ENCODE assay signal across 8 cellular contexts in the genomic region with DNA sequence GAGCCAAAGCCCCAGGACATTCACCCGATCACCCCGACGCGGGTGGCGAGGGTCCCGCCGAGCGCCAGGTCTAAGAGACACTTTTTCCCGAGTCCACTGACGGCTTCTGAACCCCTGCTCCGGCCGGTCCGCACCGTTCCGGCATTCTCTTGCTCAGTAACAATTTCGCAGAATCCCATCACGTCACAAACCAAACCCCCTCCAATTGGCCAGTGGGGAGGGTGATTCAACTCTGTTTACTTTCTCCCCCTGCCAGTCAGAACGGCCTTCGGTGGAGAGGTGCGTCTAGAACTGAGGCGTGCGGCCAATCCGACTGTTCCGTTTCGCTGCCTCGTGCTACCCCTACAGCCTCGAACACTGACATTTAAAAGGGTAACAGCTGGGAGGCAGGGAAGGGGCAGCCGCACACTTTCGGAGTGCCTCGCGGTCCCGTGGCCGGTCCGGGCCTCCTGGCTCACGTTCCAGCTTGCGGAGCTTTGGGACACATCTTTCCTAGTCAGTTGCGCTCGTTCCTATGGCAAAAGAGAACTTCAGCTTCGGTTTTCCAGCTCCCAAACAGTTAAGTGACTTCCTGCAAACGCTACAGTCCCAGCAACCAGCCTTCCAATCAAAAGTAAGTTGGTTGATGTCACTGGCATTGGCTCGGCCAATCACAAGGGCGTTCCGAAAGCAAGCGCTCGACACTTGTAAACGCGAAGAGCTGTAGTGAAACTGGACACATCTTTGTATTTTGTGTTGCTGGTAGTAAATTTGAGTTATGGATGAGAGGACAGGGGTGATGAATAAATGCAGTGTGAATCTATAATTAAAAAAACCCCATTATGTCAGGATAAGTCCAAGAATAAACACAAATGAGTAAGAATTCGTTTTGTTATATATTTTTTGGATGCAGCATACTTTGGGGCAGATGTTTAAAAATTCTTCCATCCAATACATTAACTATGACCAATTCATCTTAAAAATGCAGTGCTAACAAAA. TPM values are rescaled to one million over a fixed set of nuclear protein-coding genes. Genes with fewer than 3 reads are reported as not detected.
DNase-seq lines count a peak whose midpoint lies in the region; ATAC-seq, FAIRE-seq and TF ChIP-seq lines count a peak whose summit lies in the region.

A gene (minus strand): TSS at position 860 of the 978 bp plus-strand sequence. CDS start 1,294 bp downstream, outside the sequence.

- CTCF ChIA-PET in GM10248 (lab: Yijun Ruan, JAX) = interaction anchor here (1.2 to 1.4 kb wide), 2 partner anchors 15 to 188 kb away, joined by 3 to 4 read pairs; no protein-coding TSS in a partner anchor

- intact Hi-C loops in Right ventricle myocardium inferior (cut with DNase I) (no loop called here), pancreas (cut with DNase I) (no loop called here), thyroid gland (cut with DNase I) (loop anchor here (10.0 kb wide), 1 partner anchor 191 kb away; no protein-coding TSS in a partner anchor)

- H3K27ac ChIP-seq in pancreas = peak within 1 kb of the TSS; percentile 99 to 100 (median 100)
- peak within 1 kb of the TSS; percentile 100 for H3K27ac ChIP-seq in thyroid gland

- H3K4me1 ChIP-seq in pancreas = peaks cover 7 to 34% (median 30%) of the 10 kb centered on the region in 3 donors
- peaks cover 49% of the 10 kb centered on the region in 2 donors for H3K4me1 ChIP-seq in thyroid gland

- POLR2A ChIA-PET in GM10248 (lab: Yijun Ruan, JAX) = no interaction called here

- H3K27me3 ChIP-seq in pancreas (no peaks in the 10 kb centered on the region), thyroid gland (no peaks in the 10 kb centered on the region)

- H3K4me1 Mint-ChIP-seq in activated naive CD8-positive, alpha-beta T cell treated with anti-CD3 and anti-CD28 coated beads, Interleukin-2, amount 50 U/mL, for 24 hours = peaks cover 59% of the 10 kb centered on the region

- TF ChIP-seq POLR2A in thyroid gland (IDR thresholded peaks at IDR 0.05) = peak; percentile 74 to 94

- DNase-seq in GM10248 (ENCODE audit: extremely low spot score) (peak; percentile 86), NCI-H1092 treated with DMSO at 0.1 percent for 48 hours (lab: John Stamatoyannopoulos, UW) (peak; percentile 89), T follicular helper cell (ENCODE audit: low read depth) (peak; percentile 86), Right ventricle myocardium inferior (ENCODE audit: missing footprints) (peak; percentile 94), pancreas (peak; percentile 74 to 95 (median 94)), thyroid gland (peak; percentile 94)
- DNase-seq in activated naive CD8-positive, alpha-beta T cell treated with anti-CD3 and anti-CD28 coated beads, Interleukin-2, amount 50 U/mL, for 24 hours = peak; percentile 84

- H3K4me3 ChIP-seq in pancreas (peak within 1 kb of the TSS; percentile 70 to 97 (median 85)), thyroid gland (replicated peaks in 1 of 3) (peak within 1 kb of the TSS; percentile 83 to 98 (median 90))

- ATAC-seq in HG02588 (IDR thresholded peaks at IDR 0.05; ENCODE audit: unreplicated experiment) = peak; percentile 72
- ATAC-seq in activated naive CD8-positive, alpha-beta T cell treated with anti-CD3 and anti-CD28 coated beads, Interleukin-2, amount 50 U/mL, for 24 hours = peak; percentile 76
- peak; percentile 74 for ATAC-seq in Right ventricle myocardium inferior
- ATAC-seq in pancreas = peak; percentile 60 to 76 (median 63)

- H3K36me3 ChIP-seq in pancreas (no peaks in the 10 kb centered on the region), thyroid gland (no peaks in the 10 kb centered on the region)

- H3K9me3 ChIP-seq in pancreas (no peaks in the 10 kb centered on the region), thyroid gland (no peaks in the 10 kb centered on the region)

- WGBS in pancreas, 2 donors = 0% methylated on average over 48 of the region's 48 CpGs
- WGBS in thyroid gland, 2 donors = 1% methylated on average over 44 to 46 of the region's 48 CpGs

- peaks cover 8% of the 10 kb centered on the region for H3K27me3 Mint-ChIP-seq in activated naive CD8-positive, alpha-beta T cell treated with anti-CD3 and anti-CD28 coated beads, Interleukin-2, amount 50 U/mL, for 24 hours

- peak; percentile 94 for FAIRE-seq in pancreas (lab: Jason Lieb, UNC)

- peak within 1 kb of the TSS; percentile 100 for H3K27ac Mint-ChIP-seq in activated naive CD8-positive, alpha-beta T cell treated with anti-CD3 and anti-CD28 coated beads, Interleukin-2, amount 50 U/mL, for 24 hours

- no peaks in the 10 kb centered on the region for H3K9me3 Mint-ChIP-seq in activated naive CD8-positive, alpha-beta T cell treated with anti-CD3 and anti-CD28 coated beads, Interleukin-2, amount 50 U/mL, for 24 hours

- TF ChIP-seq CTCF in GM10248 (IDR thresholded peaks at IDR 0.05; ENCODE audit: control extremely low read depth, extremely low read depth, low read depth, missing control alignments) (no peak), pancreas (IDR thresholded peaks at IDR 0.05) (no peak), thyroid gland (IDR thresholded peaks at IDR 0.05) (peak in 2 of 6 experiments; percentile 4 to 10)

- H3K4me3 Mint-ChIP-seq in activated naive CD8-positive, alpha-beta T cell treated with anti-CD3 and anti-CD28 coated beads, Interleukin-2, amount 50 U/mL, for 24 hours = peak within 1 kb of the TSS; percentile 98

- H3K36me3 Mint-ChIP-seq in activated naive CD8-positive, alpha-beta T cell treated with anti-CD3 and anti-CD28 coated beads, Interleukin-2, amount 50 U/mL, for 24 hours (ENCODE audit: low read depth) = peaks cover 13% of the 10 kb centered on the region

RNA-seq across cellular contexts. Expression of the gene that starts here (rescaled TPM):
- 52.6 TPM for total RNA-seq in Right ventricle myocardium inferior
- 10 to 100 TPM in 5 of 6 donors, 1 to 10 TPM in 1; 8.4 to 32.8 (median 18.1) TPM for total RNA-seq in pancreas
- 10 to 100 TPM in 1 of 2 donors, 1 to 10 TPM in 1; 9.0 to 16.2 TPM for polyA plus RNA-seq in pancreas
- 100 to 1,000 TPM in 3 of 4 donors, 10 to 100 TPM in 1; 96.3 to 155 (median 125) TPM for total RNA-seq in thyroid gland

Comparison
In these comparisons a context has a peak if more than half of its experiments do, and no peak if none do; other contexts are left out.
1. Peak in every context shown above with its lines: DNase-seq, ATAC-seq, H3K4me3 ChIP-seq and H3K27ac ChIP-seq.